In the genomic region with DNA sequence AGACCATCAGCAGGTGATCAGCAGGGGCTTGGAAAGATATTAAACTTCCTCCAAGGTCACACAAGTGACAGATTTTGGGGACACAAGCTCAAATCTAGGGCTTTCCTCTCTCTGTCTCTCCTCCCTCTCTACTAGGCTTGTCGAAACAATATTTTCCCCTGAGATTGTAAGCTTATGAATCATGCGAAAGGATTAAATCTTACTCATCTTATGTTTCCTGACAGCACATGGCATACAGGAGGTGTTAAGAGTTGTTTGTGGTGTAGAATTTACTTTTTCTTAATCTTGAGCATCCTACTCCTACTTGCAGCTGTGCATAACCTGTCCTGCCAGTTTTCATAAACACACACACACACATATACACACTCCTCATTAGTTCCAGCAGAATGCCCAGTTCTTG, we compare ENCODE assay signal across 15 cellular contexts.
DNase-seq lines count a peak whose midpoint lies in the region; ATAC-seq, FAIRE-seq and TF ChIP-seq lines count a peak whose summit lies in the region.
"Had no signal": no experiment of that assay in that cellular context is flagged by ENCODE, and none has a peak within 500 bp of the region (broad histone marks: within the 10 kb centered on the region; RNA-seq: fewer than 3 reads in every experiment).

No MANE protein-coding gene starts in this region.

- no peaks in the 10 kb centered on the region for H3K36me3 ChIP-seq in HepG2 (replicated peaks in 1 of 2; ENCODE audit: control insufficient read depth in 1 of 2, insufficient read depth in 2 of 2, low read length in 2 of 2)
- H3K36me3 ChIP-seq: upper lobe of right lung had no signal

- TF ChIP-seq CTCF in A549 (IDR thresholded peaks at IDR 0.05) (no peak), fibroblast of villous mesenchyme (IDR thresholded peaks at IDR 0.05; ENCODE audit: insufficient read depth, low read depth, low read length) (no peak), HepG2 (CRISPR knock-in tag; IDR thresholded peaks at IDR 0.05) (no peak)

- TF ChIP-seq POLR2A in A549 (IDR thresholded peaks at IDR 0.05; ENCODE audit: low read length), result no peak
- TF ChIP-seq POLR2A in HepG2 (IDR thresholded peaks at IDR 0.05; ENCODE audit: insufficient read depth in 1 of 2, low read depth in 2 of 2, low read length in 2 of 2), result no peak

- H3K27me3 ChIP-seq in HepG2 (ENCODE audit: control insufficient read depth in 1 of 2, insufficient read depth in 2 of 2, low read length in 2 of 2), result no peaks in the 10 kb centered on the region
- H3K27me3 ChIP-seq: upper lobe of right lung had no signal

- H3K27me3 Mint-ChIP-seq in activated T-cell treated with anti-CD3 and anti-CD28 coated beads, Interleukin-2, amount 50 U/mL, for 72 hours (ENCODE audit: low read depth), result no peaks in the 10 kb centered on the region
- H3K27me3 Mint-ChIP-seq: activated T-cell treated with anti-CD3 and anti-CD28 coated beads, Interleukin-2, amount 50 U/mL, for 24 hours had no signal

- H3K4me2 ChIP-seq in A549, result 0 out of 3 replicates have a peak overlapping the region, but pooled peaks have one; percentile 2
- H3K4me2 ChIP-seq in HepG2 (ENCODE audit: low read depth, low read length), result no peak overlapping the region
- H3K4me2 ChIP-seq: KMS-11 had no signal

- intact Hi-C loops in HepG2 (cut with micrococcal nuclease; ENCODE audit: unreplicated experiment), result loop anchor here (10.0 kb wide), 1 partner anchor 609 kb away; no protein-coding TSS in a partner anchor

- H3K27ac ChIP-seq in A549, result no peak overlapping the region
- no peak overlapping the region for H3K27ac ChIP-seq in HepG2 (ENCODE audit: extremely low read length, insufficient read depth, low read length)
- H3K27ac ChIP-seq: KMS-11, upper lobe of right lung had no signal

- ATAC-seq in A549, result no peak; a peak in 2 of 6 replicates
- no peak for ATAC-seq in GM21619 (IDR thresholded peaks at IDR 0.05; ENCODE audit: unreplicated experiment)
- ATAC-seq in activated T-cell treated with anti-CD3 and anti-CD28 coated beads, Interleukin-2, amount 50 U/mL, for 72 hours (replicated peaks in 1 of 2), result no peak
- no peak for ATAC-seq in HG03025 (IDR thresholded peaks at IDR 0.05; ENCODE audit: low FRiP score, unreplicated experiment)
- no peak for ATAC-seq in HepG2
- ATAC-seq: upper lobe of right lung had no signal

- H2AFZ ChIP-seq in HepG2 (ENCODE audit: low read length), result no peak overlapping the region

- H4K20me1 ChIP-seq in HepG2 (ENCODE audit: insufficient read depth, low read length), result no peaks in the 10 kb centered on the region

- peaks cover 12% of the 10 kb centered on the region in 2 donors for H3K9me3 Mint-ChIP-seq in activated T-cell treated with anti-CD3 and anti-CD28 coated beads, Interleukin-2, amount 50 U/mL, for 72 hours

- H3K27ac Mint-ChIP-seq in activated T-cell treated with anti-CD3 and anti-CD28 coated beads, Interleukin-2, amount 50 U/mL, for 72 hours, result no peak overlapping the region
- H3K27ac Mint-ChIP-seq: activated T-cell treated with anti-CD3 and anti-CD28 coated beads, Interleukin-2, amount 50 U/mL, for 24 hours had no signal

- H3K9me3 ChIP-seq in A549, result 0 out of 3 replicates have a peak, but pooled peaks cover 3% of the 10 kb centered on the region
- H3K9me3 ChIP-seq in HepG2 (ENCODE audit: low read length), result peaks cover 42% of the 10 kb centered on the region

- in situ Hi-C loops in HepG2 (cut with HindIII; ENCODE audit: extremely low pct_ligation_motif_present, low pct_unique_long_range_greater_than_20kb), result no loop called here

- POLR2A ChIA-PET in A549 (lab: Yijun Ruan, JAX), result no interaction called here
- POLR2A ChIA-PET in HepG2 (lab: Yijun Ruan, JAX), result no interaction called here

- no peak overlapping the region for H3K9ac ChIP-seq in HepG2 (ENCODE audit: insufficient read depth, low read depth, low read length)
- H3K9ac ChIP-seq: KMS-11 had no signal

- CTCF ChIA-PET in A549 (lab: Yijun Ruan, JAX) (interaction anchor here (1.0 to 3.3 kb wide), 2 partner anchors 71 to 886 kb away, joined by 3 to 19 read pairs; no protein-coding TSS in a partner anchor), HepG2 (lab: Yijun Ruan, JAX; ENCODE audit: low intra/inter-chr PET ratio, low total read pairs) (no interaction called here)

- no TSS peak for BruUV-seq in HepG2 (replicated peaks; lab: Mats Ljungman, UMichigan)

- no peak for TF ChIP-seq RAD21 in A549 (conservative IDR thresholded peaks at IDR 0.05 in 1 of 2, IDR thresholded peaks at IDR 0.05 in 1 of 2)
- TF ChIP-seq RAD21 in HepG2 (CRISPR knock-in tag; IDR thresholded peaks at IDR 0.05), result no peak

- H3K4me3 ChIP-seq in A549, result no peak overlapping the region
- no peak overlapping the region for H3K4me3 ChIP-seq in fibroblast of villous mesenchyme (ENCODE audit: low read depth, low read length)
- H3K4me3 ChIP-seq in HepG2 (replicated peaks in 1 of 3; ENCODE audit: insufficient read depth in 1 of 3, low read depth in 2 of 3, low read length in 3 of 3), result no peak overlapping the region
- H3K4me3 ChIP-seq: upper lobe of right lung had no signal

- H3K79me2 ChIP-seq in HepG2 (ENCODE audit: insufficient read depth, low read length), result no peaks in the 10 kb centered on the region

- no peak overlapping the region for H3K4me3 Mint-ChIP-seq in activated T-cell treated with anti-CD3 and anti-CD28 coated beads, Interleukin-2, amount 50 U/mL, for 72 hours
- H3K4me3 Mint-ChIP-seq: activated T-cell treated with anti-CD3 and anti-CD28 coated beads, Interleukin-2, amount 50 U/mL, for 24 hours had no signal

- H3K4me1 ChIP-seq in A549 (peaks cover 4% of the 10 kb centered on the region; the same call in 1 of the 3 replicates), HepG2 (ENCODE audit: insufficient read depth, low read length) (no peaks in the 10 kb centered on the region)
- H3K4me1 ChIP-seq: upper lobe of right lung had no signal

- no peak for FAIRE-seq in A549 (lab: Jason Lieb, UNC)
- no peak for FAIRE-seq in HepG2 (lab: Jason Lieb, UNC)

- DNase-seq in A549 (ENCODE audit: low read depth in 1 of 2, low spot score in 1 of 2) (peak in 1 of 2 experiments; percentile 6), HS-5 (ENCODE audit: low read depth) (peak; percentile 73), amniotic epithelial cell (ENCODE audit: low read depth) (peak; percentile 83), fibroblast of villous mesenchyme (ENCODE audit: low read depth) (peak; percentile 8), HepG2 (ENCODE audit: low spot score) (no peak)
- DNase-seq in activated T-cell treated with anti-CD3 and anti-CD28 coated beads, Interleukin-2, amount 50 U/mL, for 72 hours, result no peak
- DNase-seq: activated CD4-positive, CD25-positive, alpha-beta regulatory T cell treated with anti-CD3 and anti-CD28 coated beads, Interleukin-2, amount 50 U/mL, for 72 hours; activated T-cell treated with anti-CD3 and anti-CD28 coated beads, Interleukin-2, amount 50 U/mL, for 24 hours; DMS 273 treated with DMSO at 0.1 percent for 48 hours; NCI-H2029 treated with DMSO at 0.1 percent for 48 hours; stimulated activated CD4-positive, alpha-beta T cell treated with anti-CD3 and anti-CD28 coated beads, Interleukin-1b, Interleukin-23, amount 100 ng/mL, for 48 hours; upper lobe of right lung had no signal

- TF ChIP-seq EP300 in A549 (IDR thresholded peaks at IDR 0.05) (no peak), HepG2 (IDR thresholded peaks at IDR 0.05; ENCODE audit: low read depth in 2 of 2, low read length in 2 of 2) (no peak), HepG2 (CRISPR knock-in tag; IDR thresholded peaks at IDR 0.05; ENCODE audit: borderline replicate concordance) (no peak)

- H3K4me1 Mint-ChIP-seq in activated T-cell treated with anti-CD3 and anti-CD28 coated beads, Interleukin-2, amount 50 U/mL, for 72 hours (ENCODE audit: low read depth), result no peaks in the 10 kb centered on the region

- 40% methylated on average over 2 of the region's 2 CpGs for WGBS in A549 (ENCODE audit: missing lambda C conversion rate)
- WGBS in HepG2 (ENCODE audit: low lambda C conversion rate), result 60% methylated on average over 2 of the region's 2 CpGs

- H3K36me3 Mint-ChIP-seq in activated T-cell treated with anti-CD3 and anti-CD28 coated beads, Interleukin-2, amount 50 U/mL, for 72 hours (ENCODE audit: insufficient read depth in 2 of 2), result peaks cover 0 to 11% of the 10 kb centered on the region in 2 donors

TF ChIP-seq in A549, 52 proteins besides CTCF, POLR2A, EP300 and RAD21:
- TF ChIP-seq ZNF302 (CRISPR knock-in tag; IDR thresholded peaks at IDR 0.05), result no peak
- no peak for TF ChIP-seq ZC3H11A (IDR thresholded peaks at IDR 0.05)
- TF ChIP-seq RCOR1 (IDR thresholded peaks at IDR 0.05; ENCODE audit: low read depth, low read length), result no peak
- TF ChIP-seq NPAS2 (CRISPR knock-in tag; IDR thresholded peaks at IDR 0.05; ENCODE audit: borderline replicate concordance), result no peak
- no peak for TF ChIP-seq GATA3 (IDR thresholded peaks at IDR 0.05; ENCODE audit: borderline replicate concordance)
- TF ChIP-seq ZFP36 (IDR thresholded peaks at IDR 0.05; ENCODE audit: borderline replicate concordance, partially characterized antibody), result no peak
- TF ChIP-seq HOXA7 (CRISPR knock-in tag; IDR thresholded peaks at IDR 0.05), result no peak

TF ChIP-seq in HepG2, 621 proteins besides CTCF, POLR2A, EP300 and RAD21:
- TF ChIP-seq ZNF326 (CRISPR knock-in tag; IDR thresholded peaks at IDR 0.05; ENCODE audit: borderline replicate concordance), result no peak
- TF ChIP-seq ARNT2 (CRISPR knock-in tag; IDR thresholded peaks at IDR 0.05; ENCODE audit: low read depth), result no peak
- no peak for TF ChIP-seq HNRNPL (IDR thresholded peaks at IDR 0.05; ENCODE audit: low read depth, low read length)
- TF ChIP-seq SMAD1 (CRISPR knock-in tag; IDR thresholded peaks at IDR 0.05; ENCODE audit: borderline replicate concordance, low read depth), result no peak
- TF ChIP-seq ZNF3 (CRISPR knock-in tag; IDR thresholded peaks at IDR 0.05), result no peak
- TF ChIP-seq HOXA7 (CRISPR knock-in tag; IDR thresholded peaks at IDR 0.05), result no peak
- no peak for TF ChIP-seq ZNF274 (CRISPR knock-in tag; IDR thresholded peaks at IDR 0.05)
- TF ChIP-seq, protein P1, sequence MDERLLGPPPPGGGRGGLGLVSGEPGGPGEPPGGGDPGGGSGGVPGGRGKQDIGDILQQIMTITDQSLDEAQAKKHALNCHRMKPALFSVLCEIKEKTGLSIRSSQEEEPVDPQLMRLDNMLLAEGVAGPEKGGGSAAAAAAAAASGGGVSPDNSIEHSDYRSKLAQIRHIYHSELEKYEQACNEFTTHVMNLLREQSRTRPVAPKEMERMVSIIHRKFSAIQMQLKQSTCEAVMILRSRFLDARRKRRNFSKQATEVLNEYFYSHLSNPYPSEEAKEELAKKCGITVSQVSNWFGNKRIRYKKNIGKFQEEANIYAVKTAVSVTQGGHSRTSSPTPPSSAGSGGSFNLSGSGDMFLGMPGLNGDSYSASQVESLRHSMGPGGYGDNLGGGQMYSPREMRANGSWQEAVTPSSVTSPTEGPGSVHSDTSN (CRISPR knock-in tag; IDR thresholded peaks at IDR 0.05), result no peak
- no peak for TF ChIP-seq SIX1 (CRISPR knock-in tag; IDR thresholded peaks at IDR 0.05; ENCODE audit: borderline replicate concordance)
- no peak for TF ChIP-seq PLRG1 (conservative IDR thresholded peaks at IDR 0.05)
TF ChIP-seq in HepG2: peak in this region for 0.

Comparison
In these comparisons a context has a peak if more than half of its experiments do, and no peak if none do; other contexts are left out.
1. DNase-seq: peak in HS-5 (single experiment), amniotic epithelial cell (single experiment) and fibroblast of villous mesenchyme (single experiment); none in activated T-cell treated with anti-CD3 and anti-CD28 coated beads, Interleukin-2, amount 50 U/mL, for 72 hours (0 of 2) and HepG2 (single experiment).